In the genomic region with DNA sequence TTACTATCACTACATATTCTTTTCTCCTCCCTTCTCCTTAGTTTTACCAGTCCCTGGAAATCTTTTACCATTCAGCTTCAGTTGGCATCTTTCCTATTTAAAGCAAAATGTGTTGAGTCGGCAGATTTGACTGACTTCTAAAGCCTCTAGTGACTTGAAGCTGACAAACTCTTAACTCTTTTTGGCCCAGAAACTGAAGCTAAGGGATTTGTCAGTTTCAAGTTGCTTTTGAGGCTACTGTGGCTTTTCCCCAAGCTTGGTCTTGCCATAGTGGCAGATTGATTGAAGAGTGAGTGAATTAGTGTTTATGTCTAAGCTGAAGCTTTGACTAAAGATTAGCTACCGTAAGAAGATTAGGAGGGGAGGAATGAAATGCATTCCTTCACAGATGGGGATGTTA, we compare ENCODE assay signal across 1 cellular context.
TF ChIP-seq lines count a peak whose summit lies in the region.

No MANE protein-coding gene starts in this region.

TF ChIP-seq in HepG2, 621 proteins besides CTCF, POLR2A, EP300 and RAD21:
- TF ChIP-seq, protein P1, sequence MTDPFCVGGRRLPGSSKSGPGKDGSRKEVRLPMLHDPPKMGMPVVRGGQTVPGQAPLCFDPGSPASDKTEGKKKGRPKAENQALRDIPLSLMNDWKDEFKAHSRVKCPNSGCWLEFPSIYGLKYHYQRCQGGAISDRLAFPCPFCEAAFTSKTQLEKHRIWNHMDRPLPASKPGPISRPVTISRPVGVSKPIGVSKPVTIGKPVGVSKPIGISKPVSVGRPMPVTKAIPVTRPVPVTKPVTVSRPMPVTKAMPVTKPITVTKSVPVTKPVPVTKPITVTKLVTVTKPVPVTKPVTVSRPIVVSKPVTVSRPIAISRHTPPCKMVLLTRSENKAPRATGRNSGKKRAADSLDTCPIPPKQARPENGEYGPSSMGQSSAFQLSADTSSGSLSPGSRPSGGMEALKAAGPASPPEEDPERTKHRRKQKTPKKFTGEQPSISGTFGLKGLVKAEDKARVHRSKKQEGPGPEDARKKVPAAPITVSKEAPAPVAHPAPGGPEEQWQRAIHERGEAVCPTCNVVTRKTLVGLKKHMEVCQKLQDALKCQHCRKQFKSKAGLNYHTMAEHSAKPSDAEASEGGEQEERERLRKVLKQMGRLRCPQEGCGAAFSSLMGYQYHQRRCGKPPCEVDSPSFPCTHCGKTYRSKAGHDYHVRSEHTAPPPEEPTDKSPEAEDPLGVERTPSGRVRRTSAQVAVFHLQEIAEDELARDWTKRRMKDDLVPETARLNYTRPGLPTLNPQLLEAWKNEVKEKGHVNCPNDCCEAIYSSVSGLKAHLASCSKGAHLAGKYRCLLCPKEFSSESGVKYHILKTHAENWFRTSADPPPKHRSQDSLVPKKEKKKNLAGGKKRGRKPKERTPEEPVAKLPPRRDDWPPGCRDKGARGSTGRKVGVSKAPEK (CRISPR knock-in tag; IDR thresholded peaks at IDR 0.05; ENCODE audit: borderline replicate concordance): no peak
- no peak for TF ChIP-seq ATF7-NPFF (CRISPR knock-in tag; IDR thresholded peaks at IDR 0.05; ENCODE audit: low read depth)
- no peak for TF ChIP-seq ZNF891 (CRISPR knock-in tag; IDR thresholded peaks at IDR 0.05)
- TF ChIP-seq MAFK (conservative IDR thresholded peaks at IDR 0.05 in 1 of 2, IDR thresholded peaks at IDR 0.05 in 1 of 2; ENCODE audit: low read length in 2 of 2): peak; percentile 90 to 93
- TF ChIP-seq, protein P2, sequence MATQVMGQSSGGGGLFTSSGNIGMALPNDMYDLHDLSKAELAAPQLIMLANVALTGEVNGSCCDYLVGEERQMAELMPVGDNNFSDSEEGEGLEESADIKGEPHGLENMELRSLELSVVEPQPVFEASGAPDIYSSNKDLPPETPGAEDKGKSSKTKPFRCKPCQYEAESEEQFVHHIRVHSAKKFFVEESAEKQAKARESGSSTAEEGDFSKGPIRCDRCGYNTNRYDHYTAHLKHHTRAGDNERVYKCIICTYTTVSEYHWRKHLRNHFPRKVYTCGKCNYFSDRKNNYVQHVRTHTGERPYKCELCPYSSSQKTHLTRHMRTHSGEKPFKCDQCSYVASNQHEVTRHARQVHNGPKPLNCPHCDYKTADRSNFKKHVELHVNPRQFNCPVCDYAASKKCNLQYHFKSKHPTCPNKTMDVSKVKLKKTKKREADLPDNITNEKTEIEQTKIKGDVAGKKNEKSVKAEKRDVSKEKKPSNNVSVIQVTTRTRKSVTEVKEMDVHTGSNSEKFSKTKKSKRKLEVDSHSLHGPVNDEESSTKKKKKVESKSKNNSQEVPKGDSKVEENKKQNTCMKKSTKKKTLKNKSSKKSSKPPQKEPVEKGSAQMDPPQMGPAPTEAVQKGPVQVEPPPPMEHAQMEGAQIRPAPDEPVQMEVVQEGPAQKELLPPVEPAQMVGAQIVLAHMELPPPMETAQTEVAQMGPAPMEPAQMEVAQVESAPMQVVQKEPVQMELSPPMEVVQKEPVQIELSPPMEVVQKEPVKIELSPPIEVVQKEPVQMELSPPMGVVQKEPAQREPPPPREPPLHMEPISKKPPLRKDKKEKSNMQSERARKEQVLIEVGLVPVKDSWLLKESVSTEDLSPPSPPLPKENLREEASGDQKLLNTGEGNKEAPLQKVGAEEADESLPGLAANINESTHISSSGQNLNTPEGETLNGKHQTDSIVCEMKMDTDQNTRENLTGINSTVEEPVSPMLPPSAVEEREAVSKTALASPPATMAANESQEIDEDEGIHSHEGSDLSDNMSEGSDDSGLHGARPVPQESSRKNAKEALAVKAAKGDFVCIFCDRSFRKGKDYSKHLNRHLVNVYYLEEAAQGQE (IDR thresholded peaks at IDR 0.05; ENCODE audit: borderline replicate concordance in 1 of 2, low read depth in 1 of 2, low read length in 2 of 2): no peak
- TF ChIP-seq MAFF (IDR thresholded peaks at IDR 0.05; ENCODE audit: low read depth, low read length): peak; percentile 89
- TF ChIP-seq ZBTB21 (CRISPR knock-in tag; IDR thresholded peaks at IDR 0.05): no peak
- TF ChIP-seq, protein P3, sequence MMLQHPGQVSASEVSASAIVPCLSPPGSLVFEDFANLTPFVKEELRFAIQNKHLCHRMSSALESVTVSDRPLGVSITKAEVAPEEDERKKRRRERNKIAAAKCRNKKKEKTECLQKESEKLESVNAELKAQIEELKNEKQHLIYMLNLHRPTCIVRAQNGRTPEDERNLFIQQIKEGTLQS (CRISPR knock-in tag; IDR thresholded peaks at IDR 0.05): no peak
- no peak for TF ChIP-seq EZH2 (conservative IDR thresholded peaks at IDR 0.05; ENCODE audit: low read depth, low read length)
